Comparison of ENCODE assay signal across 12 cellular contexts in the genomic region with DNA sequence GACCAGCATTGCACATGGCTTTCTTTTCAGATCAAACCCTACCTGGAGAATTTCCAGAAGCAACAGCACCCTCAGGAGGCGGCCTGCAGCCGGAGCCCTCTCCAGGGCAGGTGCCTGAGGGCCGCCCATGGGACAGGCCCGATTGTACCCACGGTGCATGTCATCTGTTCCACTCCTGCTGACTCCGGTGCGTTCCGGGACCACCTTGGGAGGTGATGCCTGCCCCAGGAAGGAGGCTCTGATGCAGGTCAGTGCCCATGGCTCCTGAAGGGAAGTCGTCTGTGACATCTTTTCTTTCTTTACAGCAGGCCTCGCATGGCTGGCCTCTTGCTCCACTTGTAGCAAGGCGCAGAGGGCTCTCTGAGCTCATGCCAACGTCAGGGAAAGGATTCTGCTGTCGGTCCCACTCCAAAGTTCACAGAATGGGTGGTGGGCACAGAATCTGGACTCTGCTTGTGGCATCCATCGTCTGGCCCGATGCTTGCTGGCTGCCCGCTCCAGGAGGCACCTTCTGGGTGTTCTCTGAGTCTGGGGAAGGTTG.
"Had no signal": no experiment of that assay in that cellular context is flagged by ENCODE, and none has a peak within 500 bp of the region (broad histone marks: within the 10 kb centered on the region; RNA-seq: fewer than 3 reads in every experiment).

No MANE protein-coding gene starts in this region.

- H3K27me3 ChIP-seq: ascending aorta, tibial nerve had no signal

- H3K27ac ChIP-seq: ascending aorta, tibial nerve had no signal

- H3K36me3 ChIP-seq: ascending aorta, tibial nerve had no signal

- H3K9me3 ChIP-seq: ascending aorta, tibial nerve had no signal

- DNase-seq: activated CD4-positive, alpha-beta T cell treated with anti-CD3 and anti-CD28 coated beads, Interleukin-2, amount 50 U/mL, for 4 hours; activated CD4-positive, CD25-positive, alpha-beta regulatory T cell treated with anti-CD3 and anti-CD28 coated beads, Interleukin-2, amount 50 U/mL, for 72 hours; activated effector memory CD4-positive, alpha-beta T cell treated with anti-CD3 and anti-CD28 coated beads, Interleukin-2, amount 50 U/mL, for 16 hours; activated T-cell treated with anti-CD3 and anti-CD28 coated beads, Interleukin-2, amount 50 U/mL, for 24 hours; hippocampal formation; mesenchymal stem cell; occipital lobe; SW 1271 had no signal

- H3K4me1 ChIP-seq: ascending aorta had no signal

- H3K4me3 ChIP-seq: ascending aorta, tibial nerve had no signal

- ATAC-seq: left lobe of liver; natural killer cell treated with Interleukin-12 subunit alpha and Interleukin-12 subunit beta and Interleukin-15 and Interleukin-18, amount 100 ng/mL, for 72 hours had no signal
